ENCODE assay signal across 2 cellular contexts in the genomic region with DNA sequence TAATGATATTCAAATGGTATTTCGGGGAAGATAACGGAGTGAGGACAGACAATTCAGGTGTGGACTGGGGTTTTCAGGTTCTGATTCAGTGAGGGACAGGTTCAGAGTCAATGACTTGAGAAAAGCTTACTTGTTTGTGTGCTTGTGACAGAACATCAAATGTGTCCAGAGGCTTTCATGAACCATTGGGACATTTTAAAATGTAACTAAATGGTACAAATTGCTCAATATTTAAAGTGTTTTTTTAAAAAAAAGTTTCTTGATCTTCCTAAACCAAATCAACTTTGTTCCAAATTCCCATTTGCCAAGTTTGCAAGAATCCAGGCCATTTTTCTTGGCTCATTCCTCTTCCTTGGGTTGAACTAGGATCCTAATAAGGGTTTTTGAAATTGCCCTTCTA.
TF ChIP-seq lines count a peak whose summit lies in the region.

No MANE protein-coding gene starts in this region.

TF ChIP-seq in liver, 16 proteins besides CTCF, POLR2A, EP300 and RAD21 (continued from another document):
- TF ChIP-seq HNF4A (conservative IDR thresholded peaks at IDR 0.05) (peak; percentile 11 to 41), YY1 (IDR thresholded peaks at IDR 0.05) (peak; percentile 75), SP1 (IDR thresholded peaks at IDR 0.05) (peak; percentile 30), TAF1 (conservative IDR thresholded peaks at IDR 0.05) (no peak), FOXA2 (IDR thresholded peaks at IDR 0.05) (peak; percentile 19), NR2F2 (IDR thresholded peaks at IDR 0.05) (no peak), JUND (IDR thresholded peaks at IDR 0.05) (peak in 1 of 2 donors; percentile 8), EGR1 (IDR thresholded peaks at IDR 0.05; ENCODE audit: low read depth in 2 of 2) (no peak)
- TF ChIP-seq, protein P1, sequence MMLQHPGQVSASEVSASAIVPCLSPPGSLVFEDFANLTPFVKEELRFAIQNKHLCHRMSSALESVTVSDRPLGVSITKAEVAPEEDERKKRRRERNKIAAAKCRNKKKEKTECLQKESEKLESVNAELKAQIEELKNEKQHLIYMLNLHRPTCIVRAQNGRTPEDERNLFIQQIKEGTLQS (IDR thresholded peaks at IDR 0.05): no peak
- TF ChIP-seq, protein P2, sequence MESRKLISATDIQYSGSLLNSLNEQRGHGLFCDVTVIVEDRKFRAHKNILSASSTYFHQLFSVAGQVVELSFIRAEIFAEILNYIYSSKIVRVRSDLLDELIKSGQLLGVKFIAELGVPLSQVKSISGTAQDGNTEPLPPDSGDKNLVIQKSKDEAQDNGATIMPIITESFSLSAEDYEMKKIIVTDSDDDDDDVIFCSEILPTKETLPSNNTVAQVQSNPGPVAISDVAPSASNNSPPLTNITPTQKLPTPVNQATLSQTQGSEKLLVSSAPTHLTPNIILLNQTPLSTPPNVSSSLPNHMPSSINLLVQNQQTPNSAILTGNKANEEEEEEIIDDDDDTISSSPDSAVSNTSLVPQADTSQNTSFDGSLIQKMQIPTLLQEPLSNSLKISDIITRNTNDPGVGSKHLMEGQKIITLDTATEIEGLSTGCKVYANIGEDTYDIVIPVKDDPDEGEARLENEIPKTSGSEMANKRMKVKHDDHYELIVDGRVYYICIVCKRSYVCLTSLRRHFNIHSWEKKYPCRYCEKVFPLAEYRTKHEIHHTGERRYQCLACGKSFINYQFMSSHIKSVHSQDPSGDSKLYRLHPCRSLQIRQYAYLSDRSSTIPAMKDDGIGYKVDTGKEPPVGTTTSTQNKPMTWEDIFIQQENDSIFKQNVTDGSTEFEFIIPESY (IDR thresholded peaks at IDR 0.05): no peak

TF ChIP-seq in HepG2, 621 proteins besides CTCF, POLR2A, EP300 and RAD21 (continued from another document):
- TF ChIP-seq ZNF773 (CRISPR knock-in tag; IDR thresholded peaks at IDR 0.05; ENCODE audit: borderline replicate concordance): no peak
- TF ChIP-seq, protein P3, sequence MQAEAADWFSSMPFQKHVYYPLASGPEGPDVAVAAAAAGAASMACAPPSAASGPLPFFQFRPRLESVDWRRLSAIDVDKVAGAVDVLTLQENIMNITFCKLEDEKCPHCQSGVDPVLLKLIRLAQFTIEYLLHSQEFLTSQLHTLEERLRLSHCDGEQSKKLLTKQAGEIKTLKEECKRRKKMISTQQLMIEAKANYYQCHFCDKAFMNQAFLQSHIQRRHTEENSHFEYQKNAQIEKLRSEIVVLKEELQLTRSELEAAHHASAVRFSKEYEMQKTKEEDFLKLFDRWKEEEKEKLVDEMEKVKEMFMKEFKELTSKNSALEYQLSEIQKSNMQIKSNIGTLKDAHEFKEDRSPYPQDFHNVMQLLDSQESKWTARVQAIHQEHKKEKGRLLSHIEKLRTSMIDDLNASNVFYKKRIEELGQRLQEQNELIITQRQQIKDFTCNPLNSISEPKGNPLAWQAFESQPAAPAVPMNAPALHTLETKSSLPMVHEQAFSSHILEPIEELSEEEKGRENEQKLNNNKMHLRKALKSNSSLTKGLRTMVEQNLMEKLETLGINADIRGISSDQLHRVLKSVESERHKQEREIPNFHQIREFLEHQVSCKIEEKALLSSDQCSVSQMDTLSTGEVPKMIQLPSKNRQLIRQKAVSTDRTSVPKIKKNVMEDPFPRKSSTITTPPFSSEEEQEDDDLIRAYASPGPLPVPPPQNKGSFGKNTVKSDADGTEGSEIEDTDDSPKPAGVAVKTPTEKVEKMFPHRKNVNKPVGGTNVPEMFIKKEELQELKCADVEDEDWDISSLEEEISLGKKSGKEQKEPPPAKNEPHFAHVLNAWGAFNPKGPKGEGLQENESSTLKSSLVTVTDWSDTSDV (CRISPR knock-in tag; IDR thresholded peaks at IDR 0.05): no peak
- no peak for TF ChIP-seq CHD2 (IDR thresholded peaks at IDR 0.05; ENCODE audit: low read depth, low read length)
- no peak for TF ChIP-seq ZNF432 (CRISPR knock-in tag; IDR thresholded peaks at IDR 0.05; ENCODE audit: borderline replicate concordance)
- no peak for TF ChIP-seq MED1 (CRISPR knock-in tag; IDR thresholded peaks at IDR 0.05)
- TF ChIP-seq ZNF441 (CRISPR knock-in tag; IDR thresholded peaks at IDR 0.05; ENCODE audit: borderline replicate concordance): no peak
- no peak for TF ChIP-seq CC2D1A (CRISPR knock-in tag; IDR thresholded peaks at IDR 0.05)
- no peak for TF ChIP-seq ZNF33A (CRISPR knock-in tag; IDR thresholded peaks at IDR 0.05; ENCODE audit: borderline replicate concordance)
- TF ChIP-seq KDM4B (CRISPR knock-in tag; IDR thresholded peaks at IDR 0.05): no peak
- TF ChIP-seq NR2C2 (CRISPR knock-in tag; IDR thresholded peaks at IDR 0.05; ENCODE audit: borderline replicate concordance): no peak
- TF ChIP-seq, protein P4, sequence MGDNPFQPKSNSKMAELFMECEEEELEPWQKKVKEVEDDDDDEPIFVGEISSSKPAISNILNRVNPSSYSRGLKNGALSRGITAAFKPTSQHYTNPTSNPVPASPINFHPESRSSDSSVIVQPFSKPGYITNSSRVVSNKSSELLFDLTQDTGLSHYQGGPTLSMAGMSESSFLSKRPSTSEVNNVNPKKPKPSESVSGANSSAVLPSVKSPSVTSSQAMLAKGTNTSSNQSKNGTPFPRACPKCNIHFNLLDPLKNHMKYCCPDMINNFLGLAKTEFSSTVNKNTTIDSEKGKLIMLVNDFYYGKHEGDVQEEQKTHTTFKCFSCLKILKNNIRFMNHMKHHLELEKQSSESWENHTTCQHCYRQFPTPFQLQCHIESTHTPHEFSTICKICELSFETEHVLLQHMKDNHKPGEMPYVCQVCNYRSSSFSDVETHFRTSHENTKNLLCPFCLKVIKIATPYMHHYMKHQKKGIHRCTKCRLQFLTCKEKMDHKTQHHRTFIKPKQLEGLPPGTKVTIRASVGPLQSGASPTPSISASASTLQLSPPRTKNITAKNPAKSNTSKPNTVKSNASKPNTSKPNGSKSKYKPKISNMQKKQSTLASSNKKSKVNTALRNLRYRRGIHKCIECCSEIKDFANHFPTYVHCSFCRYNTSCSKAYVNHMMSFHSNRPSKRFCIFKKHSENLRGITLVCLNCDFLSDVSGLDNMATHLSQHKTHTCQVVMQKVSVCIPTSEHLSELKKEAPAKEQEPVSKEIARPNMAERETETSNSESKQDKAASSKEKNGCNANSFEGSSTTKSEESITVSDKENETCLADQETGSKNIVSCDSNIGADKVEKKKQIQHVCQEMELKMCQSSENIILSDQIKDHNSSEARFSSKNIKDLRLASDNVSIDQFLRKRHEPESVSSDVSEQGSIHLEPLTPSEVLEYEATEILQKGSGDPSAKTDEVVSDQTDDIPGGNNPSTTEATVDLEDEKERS (CRISPR knock-in tag; IDR thresholded peaks at IDR 0.05): no peak
- TF ChIP-seq, protein P5, sequence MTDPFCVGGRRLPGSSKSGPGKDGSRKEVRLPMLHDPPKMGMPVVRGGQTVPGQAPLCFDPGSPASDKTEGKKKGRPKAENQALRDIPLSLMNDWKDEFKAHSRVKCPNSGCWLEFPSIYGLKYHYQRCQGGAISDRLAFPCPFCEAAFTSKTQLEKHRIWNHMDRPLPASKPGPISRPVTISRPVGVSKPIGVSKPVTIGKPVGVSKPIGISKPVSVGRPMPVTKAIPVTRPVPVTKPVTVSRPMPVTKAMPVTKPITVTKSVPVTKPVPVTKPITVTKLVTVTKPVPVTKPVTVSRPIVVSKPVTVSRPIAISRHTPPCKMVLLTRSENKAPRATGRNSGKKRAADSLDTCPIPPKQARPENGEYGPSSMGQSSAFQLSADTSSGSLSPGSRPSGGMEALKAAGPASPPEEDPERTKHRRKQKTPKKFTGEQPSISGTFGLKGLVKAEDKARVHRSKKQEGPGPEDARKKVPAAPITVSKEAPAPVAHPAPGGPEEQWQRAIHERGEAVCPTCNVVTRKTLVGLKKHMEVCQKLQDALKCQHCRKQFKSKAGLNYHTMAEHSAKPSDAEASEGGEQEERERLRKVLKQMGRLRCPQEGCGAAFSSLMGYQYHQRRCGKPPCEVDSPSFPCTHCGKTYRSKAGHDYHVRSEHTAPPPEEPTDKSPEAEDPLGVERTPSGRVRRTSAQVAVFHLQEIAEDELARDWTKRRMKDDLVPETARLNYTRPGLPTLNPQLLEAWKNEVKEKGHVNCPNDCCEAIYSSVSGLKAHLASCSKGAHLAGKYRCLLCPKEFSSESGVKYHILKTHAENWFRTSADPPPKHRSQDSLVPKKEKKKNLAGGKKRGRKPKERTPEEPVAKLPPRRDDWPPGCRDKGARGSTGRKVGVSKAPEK (CRISPR knock-in tag; IDR thresholded peaks at IDR 0.05; ENCODE audit: borderline replicate concordance): no peak
- no peak for TF ChIP-seq ZFP90 (CRISPR knock-in tag; IDR thresholded peaks at IDR 0.05; ENCODE audit: borderline replicate concordance)
- TF ChIP-seq, protein P6, sequence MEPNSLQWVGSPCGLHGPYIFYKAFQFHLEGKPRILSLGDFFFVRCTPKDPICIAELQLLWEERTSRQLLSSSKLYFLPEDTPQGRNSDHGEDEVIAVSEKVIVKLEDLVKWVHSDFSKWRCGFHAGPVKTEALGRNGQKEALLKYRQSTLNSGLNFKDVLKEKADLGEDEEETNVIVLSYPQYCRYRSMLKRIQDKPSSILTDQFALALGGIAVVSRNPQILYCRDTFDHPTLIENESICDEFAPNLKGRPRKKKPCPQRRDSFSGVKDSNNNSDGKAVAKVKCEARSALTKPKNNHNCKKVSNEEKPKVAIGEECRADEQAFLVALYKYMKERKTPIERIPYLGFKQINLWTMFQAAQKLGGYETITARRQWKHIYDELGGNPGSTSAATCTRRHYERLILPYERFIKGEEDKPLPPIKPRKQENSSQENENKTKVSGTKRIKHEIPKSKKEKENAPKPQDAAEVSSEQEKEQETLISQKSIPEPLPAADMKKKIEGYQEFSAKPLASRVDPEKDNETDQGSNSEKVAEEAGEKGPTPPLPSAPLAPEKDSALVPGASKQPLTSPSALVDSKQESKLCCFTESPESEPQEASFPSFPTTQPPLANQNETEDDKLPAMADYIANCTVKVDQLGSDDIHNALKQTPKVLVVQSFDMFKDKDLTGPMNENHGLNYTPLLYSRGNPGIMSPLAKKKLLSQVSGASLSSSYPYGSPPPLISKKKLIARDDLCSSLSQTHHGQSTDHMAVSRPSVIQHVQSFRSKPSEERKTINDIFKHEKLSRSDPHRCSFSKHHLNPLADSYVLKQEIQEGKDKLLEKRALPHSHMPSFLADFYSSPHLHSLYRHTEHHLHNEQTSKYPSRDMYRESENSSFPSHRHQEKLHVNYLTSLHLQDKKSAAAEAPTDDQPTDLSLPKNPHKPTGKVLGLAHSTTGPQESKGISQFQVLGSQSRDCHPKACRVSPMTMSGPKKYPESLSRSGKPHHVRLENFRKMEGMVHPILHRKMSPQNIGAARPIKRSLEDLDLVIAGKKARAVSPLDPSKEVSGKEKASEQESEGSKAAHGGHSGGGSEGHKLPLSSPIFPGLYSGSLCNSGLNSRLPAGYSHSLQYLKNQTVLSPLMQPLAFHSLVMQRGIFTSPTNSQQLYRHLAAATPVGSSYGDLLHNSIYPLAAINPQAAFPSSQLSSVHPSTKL (CRISPR knock-in tag; IDR thresholded peaks at IDR 0.05): no peak
- TF ChIP-seq ZFP41 (CRISPR knock-in tag; IDR thresholded peaks at IDR 0.05; ENCODE audit: borderline replicate concordance): no peak
- no peak for TF ChIP-seq SOX6 (IDR thresholded peaks at IDR 0.05)
- no peak for TF ChIP-seq SOX6 (CRISPR knock-in tag; IDR thresholded peaks at IDR 0.05)
- no peak for TF ChIP-seq CHD4 (IDR thresholded peaks at IDR 0.05; ENCODE audit: borderline replicate concordance, low read length)
- no peak for TF ChIP-seq ZNF709 (CRISPR knock-in tag; IDR thresholded peaks at IDR 0.05)
